ENCODE assay signal across 17 cellular contexts in genomic region chr7:12783421-12783820, GRCh38.
DNase-seq lines count a peak whose midpoint lies in the region; ATAC-seq, FAIRE-seq and TF ChIP-seq lines count a peak whose summit lies in the region.
"Had no signal": no experiment of that assay in that cellular context is flagged by ENCODE, and none has a peak within 500 bp of the region (broad histone marks: within the 10 kb centered on the region; RNA-seq: fewer than 3 reads in every experiment).

No MANE protein-coding gene starts in this region.

- TF ChIP-seq CTCF in PC-3 (conservative IDR thresholded peaks at IDR 0.05; ENCODE audit: low read depth, low read length) (no peak), astrocyte of the spinal cord (IDR thresholded peaks at IDR 0.05; ENCODE audit: low read depth, low read length) (no peak), endothelial cell of umbilical vein (IDR thresholded peaks at IDR 0.05; ENCODE audit: extremely low read depth in 1 of 2, insufficient read depth in 1 of 2, low read depth in 1 of 2, low read length in 2 of 2) (no peak), fibroblast of the aortic adventitia (IDR thresholded peaks at IDR 0.05; ENCODE audit: insufficient read depth, low read length) (no peak), RWPE1 (conservative IDR thresholded peaks at IDR 0.05; ENCODE audit: low read depth) (no peak)

- FAIRE-seq in endothelial cell of umbilical vein (lab: Jason Lieb, UNC) = no peak
- FAIRE-seq: GM12878, HepG2 had no signal

- H3K4me2 ChIP-seq in PC-3 (ENCODE audit: low read length) (no peak overlapping the region), endothelial cell of umbilical vein (ENCODE audit: insufficient read depth, low read length) (no peak overlapping the region)
- H3K4me2 ChIP-seq: BLaER1 treated with 17β-estradiol and CSF1 and Interleukin-3, amounts not matched to agents 10 nM and 100 nM had no signal

- BruUV-seq in PC-3 (replicated peaks; lab: Mats Ljungman, UMichigan) (no TSS peak), endothelial cell of umbilical vein (replicated peaks; lab: Mats Ljungman, UMichigan) (no TSS peak)

- H3K9me1 ChIP-seq in endothelial cell of umbilical vein (replicated peaks; ENCODE audit: control insufficient read depth, extremely low read depth, insufficient read depth, low read length) = no peaks in the 10 kb centered on the region

- H4K20me1 ChIP-seq in PC-3 (ENCODE audit: low read length) (no peaks in the 10 kb centered on the region), endothelial cell of umbilical vein (replicated peaks; ENCODE audit: control insufficient read depth, extremely low read depth, insufficient read depth, low read length) (no peaks in the 10 kb centered on the region)
- H4K20me1 ChIP-seq: BLaER1 treated with 17β-estradiol and CSF1 and Interleukin-3, amounts not matched to agents 10 nM and 100 nM had no signal

- TF ChIP-seq POLR2A in endothelial cell of umbilical vein (IDR thresholded peaks at IDR 0.05; ENCODE audit: low read depth, low read length) = no peak

- CTCF ChIA-PET in PC-3 (lab: Charles Lee) (no interaction called here), endothelial cell of umbilical vein (lab: Charles Lee) (no interaction called here), RWPE1 (lab: Yijun Ruan, JAX) (interaction anchor here (0.7 kb wide), 2 partner anchors 87 to 1121 kb away, joined by 3 read pairs; no protein-coding TSS in a partner anchor)

- no peak overlapping the region for H3K9ac ChIP-seq in PC-3 (ENCODE audit: low read length)
- no peak overlapping the region for H3K9ac ChIP-seq in endothelial cell of umbilical vein (replicated peaks; ENCODE audit: extremely low read depth, insufficient read depth, low read length)
- H3K9ac ChIP-seq: BLaER1 treated with 17β-estradiol and CSF1 and Interleukin-3, amounts not matched to agents 10 nM and 100 nM; GM23248 had no signal

- dilution Hi-C loops in endothelial cell of umbilical vein (cut with MboI; ENCODE audit: extremely low pct_ligation_motif_present, low sequenced_read_pairs) = no loop called here

- peak; percentile 19 for ATAC-seq in PC-3
- no peak for ATAC-seq in HG03280 (IDR thresholded peaks at IDR 0.05; ENCODE audit: unreplicated experiment)
- ATAC-seq: CD8-positive, alpha-beta T cell; GM12878; HCT116; HepG2 had no signal

- H3K4me1 ChIP-seq in PC-3 (ENCODE audit: insufficient read depth, low read length) (peaks cover 22% of the 10 kb centered on the region), endothelial cell of umbilical vein (ENCODE audit: control insufficient read depth, extremely low read depth, insufficient read depth, low read length) (no peaks in the 10 kb centered on the region)

- in situ Hi-C loops in astrocyte of the spinal cord (cut with HindIII; ENCODE audit: low sequenced_read_pairs) = no loop called here

- H3K79me2 ChIP-seq in PC-3 (ENCODE audit: low read length) = no peaks in the 10 kb centered on the region
- H3K79me2 ChIP-seq in endothelial cell of umbilical vein (ENCODE audit: control insufficient read depth, insufficient read depth, low read length) = no peaks in the 10 kb centered on the region

- H3K4me3 ChIP-seq in PC-3 (ENCODE audit: low read length) (no peak overlapping the region), astrocyte of the spinal cord (ENCODE audit: low read depth, low read length) (no peak overlapping the region), endothelial cell of umbilical vein (replicated peaks in 1 of 3; ENCODE audit: insufficient read depth in 1 of 3, low read depth in 1 of 3, low read length in 3 of 3) (no peak overlapping the region), fibroblast of the aortic adventitia (ENCODE audit: low read depth, low read length) (no peak overlapping the region), H7 (ENCODE audit: insufficient read depth, low read depth, low read length) (no peak overlapping the region)
- H3K4me3 ChIP-seq: BLaER1 treated with 17β-estradiol and CSF1 and Interleukin-3, amounts not matched to agents 10 nM and 100 nM; GM12878; GM23248 had no signal

- H2AFZ ChIP-seq in PC-3 (ENCODE audit: low read length) (no peak overlapping the region), endothelial cell of umbilical vein (ENCODE audit: low read depth, low read length) (no peak overlapping the region)
- H2AFZ ChIP-seq: GM23248 had no signal

- POLR2A ChIA-PET in PC-3 (lab: Charles Lee; ENCODE audit: unreplicated experiment) = no interaction called here
- POLR2A ChIA-PET in endothelial cell of umbilical vein (lab: Charles Lee) = no interaction called here
- POLR2A ChIA-PET in RWPE1 (lab: Yijun Ruan, JAX; ENCODE audit: low non-redundant PET) = no interaction called here

- H3K27ac ChIP-seq in PC-3 (ENCODE audit: low read length) (no peak overlapping the region), endothelial cell of umbilical vein (ENCODE audit: insufficient read depth, low read depth, low read length) (no peak overlapping the region), RWPE1 (no peak overlapping the region)
- H3K27ac ChIP-seq: BLaER1 treated with 17β-estradiol and CSF1 and Interleukin-3, amounts not matched to agents 10 nM and 100 nM; GM23248 had no signal

- H3K27me3 ChIP-seq in PC-3 (ENCODE audit: low read length) (no peaks in the 10 kb centered on the region), endothelial cell of umbilical vein (ENCODE audit: control insufficient read depth in 2 of 2, insufficient read depth in 2 of 2, low read length in 2 of 2) (no peaks in the 10 kb centered on the region), H7 (ENCODE audit: control insufficient read depth, insufficient read depth, low read length) (no peaks in the 10 kb centered on the region)
- H3K27me3 ChIP-seq: BLaER1 treated with 17β-estradiol and CSF1 and Interleukin-3, amounts not matched to agents 10 nM and 100 nM had no signal

- no peak for DNase-seq in PC-3
- DNase-seq in astrocyte of the spinal cord (ENCODE audit: low read depth, low spot score) = peak; percentile 40
- DNase-seq in endothelial cell of umbilical vein (ENCODE audit: low read depth, low spot score) = peak; percentile 63
- DNase-seq in fibroblast of the aortic adventitia (ENCODE audit: low read depth) = peak; percentile 42
- no peak for DNase-seq in RWPE1 (ENCODE audit: low spot score)
- no peak for DNase-seq in GM19238 (ENCODE audit: insufficient read length, low spot score)
- DNase-seq in H7 = no peak
- DNase-seq: Calu3; CD8-positive, alpha-beta T cell; DND-41; GM23248; HFFc6 had no signal

- H3K9me2 ChIP-seq in PC-3 (replicated peaks; ENCODE audit: low read length) = no peaks in the 10 kb centered on the region

- H3K9me3 ChIP-seq in PC-3 (ENCODE audit: low read length) = no peaks in the 10 kb centered on the region
- H3K9me3 ChIP-seq in endothelial cell of umbilical vein (replicated peaks; ENCODE audit: control insufficient read depth, insufficient read depth, low read length) = no peaks in the 10 kb centered on the region
- H3K9me3 ChIP-seq: BLaER1 treated with 17β-estradiol and CSF1 and Interleukin-3, amounts not matched to agents 10 nM and 100 nM had no signal

- no peaks in the 10 kb centered on the region for H3F3A ChIP-seq in PC-3 (ENCODE audit: low read length, unreplicated experiment)

- intact Hi-C loops in PC-3 (cut with micrococcal nuclease) = no loop called here
- intact Hi-C loops in endothelial cell of umbilical vein (cut with micrococcal nuclease) = no loop called here

- H3K36me3 ChIP-seq in PC-3 (ENCODE audit: low read depth, low read length) = no peaks in the 10 kb centered on the region
- no peaks in the 10 kb centered on the region for H3K36me3 ChIP-seq in endothelial cell of umbilical vein (ENCODE audit: control insufficient read depth in 2 of 2, extremely low read depth in 1 of 2, insufficient read depth in 2 of 2, low read length in 2 of 2)
- H3K36me3 ChIP-seq in H7 (replicated peaks; ENCODE audit: control insufficient read depth, insufficient read depth, low read length) = no peaks in the 10 kb centered on the region
- H3K36me3 ChIP-seq: BLaER1 treated with 17β-estradiol and CSF1 and Interleukin-3, amounts not matched to agents 10 nM and 100 nM had no signal

TF ChIP-seq in endothelial cell of umbilical vein, 7 proteins besides CTCF, POLR2A, EP300 and RAD21:
- no peak for TF ChIP-seq EZH2 (IDR thresholded peaks at IDR 0.05; ENCODE audit: borderline replicate concordance, low read depth, low read length, severe bottlenecking)
- no peak for TF ChIP-seq GATA2 (IDR thresholded peaks at IDR 0.05; ENCODE audit: insufficient read depth, insufficient read length, low read depth, low read length)
- TF ChIP-seq POLR2AphosphoS5 (IDR thresholded peaks at IDR 0.05; ENCODE audit: insufficient read depth, low read depth, low read length) = no peak
- TF ChIP-seq JUN (IDR thresholded peaks at IDR 0.05; ENCODE audit: borderline replicate concordance, insufficient read depth, insufficient read length, low read depth) = no peak
- TF ChIP-seq, protein P1, sequence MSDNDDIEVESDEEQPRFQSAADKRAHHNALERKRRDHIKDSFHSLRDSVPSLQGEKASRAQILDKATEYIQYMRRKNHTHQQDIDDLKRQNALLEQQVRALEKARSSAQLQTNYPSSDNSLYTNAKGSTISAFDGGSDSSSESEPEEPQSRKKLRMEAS (IDR thresholded peaks at IDR 0.05; ENCODE audit: insufficient read depth, insufficient read length) = no peak
- no peak for TF ChIP-seq FOS (IDR thresholded peaks at IDR 0.05; ENCODE audit: borderline replicate concordance, insufficient read depth, low read length)
- no peak for TF ChIP-seq MYC (IDR thresholded peaks at IDR 0.05; ENCODE audit: low read depth, low read length)

Comparison
In these comparisons a context has a peak if more than half of its experiments do, and no peak if none do; other contexts are left out.
1. DNase-seq: peak in astrocyte of the spinal cord (single experiment), endothelial cell of umbilical vein (single experiment) and fibroblast of the aortic adventitia (single experiment); none in PC-3 (single experiment), RWPE1 (single experiment), GM19238 (single experiment) and H7 (single experiment).